15 cellular contexts compared by ENCODE assay signal in genomic region chr2:215032153-215032552, GRCh38.
DNase-seq lines count a peak whose midpoint lies in the region; ATAC-seq lines count a peak whose summit lies in the region.
"Had no signal": no experiment of that assay in that cellular context is flagged by ENCODE, and none has a peak within 500 bp of the region (broad histone marks: within the 10 kb centered on the region; RNA-seq: fewer than 3 reads in every experiment).

No MANE protein-coding gene starts in this region.

- ATAC-seq in GM18499 (IDR thresholded peaks at IDR 0.05; ENCODE audit: insufficient read depth, unreplicated experiment) (peak; percentile 64), GM21529 (IDR thresholded peaks at IDR 0.05; ENCODE audit: unreplicated experiment) (peak; percentile 64), GM21423 (IDR thresholded peaks at IDR 0.05; ENCODE audit: unreplicated experiment) (no peak), GM18909 (IDR thresholded peaks at IDR 0.05; ENCODE audit: poor library complexity, unreplicated experiment) (no peak)
- ATAC-seq: A549, PC-3 had no signal

- H3K4me3 ChIP-seq in adipocyte (ENCODE audit: low read length) = no peak overlapping the region
- H3K4me3 ChIP-seq: A549 had no signal

- no peak overlapping the region for H3K9ac ChIP-seq in adipocyte (ENCODE audit: low read length)

- H3K9me3 ChIP-seq in adipocyte (ENCODE audit: control insufficient read depth, low read length) = no peaks in the 10 kb centered on the region
- H3K9me3 ChIP-seq: A549 had no signal

- no peaks in the 10 kb centered on the region for H3K27me3 ChIP-seq in adipocyte (replicated peaks; ENCODE audit: control insufficient read depth, insufficient read depth, low read length)

- no peaks in the 10 kb centered on the region for H3K36me3 ChIP-seq in adipocyte (ENCODE audit: control insufficient read depth, insufficient read depth, low read length, severe bottlenecking)

- H3K4me1 ChIP-seq in adipocyte (ENCODE audit: control insufficient read depth, insufficient read depth, low read length) = peaks cover 10% of the 10 kb centered on the region
- H3K4me1 ChIP-seq: A549 had no signal

- DNase-seq in NAMALWA (ENCODE audit: low spot score) (peak; percentile 22), adipocyte (ENCODE audit: low read depth) (peak; percentile 25), SHP77 (lab: John Stamatoyannopoulos, UW) (no peak), cerebellum (ENCODE audit: low spot score) (no peak)
- DNase-seq: CD4-positive, alpha-beta memory T cell; DMS79 treated with DMSO at 0.1 percent for 48 hours; HFFc6; NCI-H1436 treated with DMSO at 0.1 percent for 48 hours; NCI-H2081; PC-3 had no signal

Comparison
In these comparisons a context has a peak if more than half of its experiments do, and no peak if none do; other contexts are left out.
1. ATAC-seq: peak in GM18499 (single experiment) and GM21529 (single experiment); none in GM21423 (single experiment) and GM18909 (single experiment).
2. DNase-seq: peak in NAMALWA (single experiment) and adipocyte (single experiment); none in SHP77 (0 of 2) and cerebellum (single experiment).